8 cellular contexts compared by ENCODE assay signal in genomic region chr17:64448665-64449512, GRCh38. TPM values are rescaled to one million over a fixed set of nuclear protein-coding genes. Genes with fewer than 3 reads are reported as not detected.
DNase-seq lines count a peak whose midpoint lies in the region; ATAC-seq and TF ChIP-seq lines count a peak whose summit lies in the region.

A gene with protein sequence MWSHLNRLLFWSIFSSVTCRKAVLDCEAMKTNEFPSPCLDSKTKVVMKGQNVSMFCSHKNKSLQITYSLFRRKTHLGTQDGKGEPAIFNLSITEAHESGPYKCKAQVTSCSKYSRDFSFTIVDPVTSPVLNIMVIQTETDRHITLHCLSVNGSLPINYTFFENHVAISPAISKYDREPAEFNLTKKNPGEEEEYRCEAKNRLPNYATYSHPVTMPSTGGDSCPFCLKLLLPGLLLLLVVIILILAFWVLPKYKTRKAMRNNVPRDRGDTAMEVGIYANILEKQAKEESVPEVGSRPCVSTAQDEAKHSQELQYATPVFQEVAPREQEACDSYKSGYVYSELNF (plus strand): TSS chr17:64449115. CDS start chr17:64449169, 54 bp downstream.

- peak within 1 kb of the TSS; percentile 11; the same call in 1 of the 2 replicates for H3K4me3 ChIP-seq in WI38 (ENCODE audit: low read depth, low read length)
- peak within 1 kb of the TSS in 1 of 2 donors; percentile 0 for H3K4me3 ChIP-seq in right atrium auricular region

- ATAC-seq in HG03159 (IDR thresholded peaks at IDR 0.05; ENCODE audit: unreplicated experiment) (peak; percentile 68), GM19455 (IDR thresholded peaks at IDR 0.05; ENCODE audit: unreplicated experiment) (no peak), HG02870 (IDR thresholded peaks at IDR 0.05; ENCODE audit: unreplicated experiment) (no peak)

- no peaks in the 10 kb centered on the region for H3K9me3 ChIP-seq in right atrium auricular region

- no peaks in the 10 kb centered on the region for H3K27me3 ChIP-seq in right atrium auricular region

- H3K27ac ChIP-seq in right atrium auricular region: peak within 1 kb of the TSS; percentile 12 to 68

- no peaks in the 10 kb centered on the region for H3K4me1 ChIP-seq in right atrium auricular region

- DNase-seq in COLO829 (ENCODE audit: low spot score) (peak; percentile 55), right atrium auricular region (ENCODE audit: low spot score) (peak; percentile 69), NCI-H187 treated with DMSO at 0.1 percent for 48 hours (lab: John Stamatoyannopoulos, UW) (no peak)

- TF ChIP-seq CTCF in WI38 (IDR thresholded peaks at IDR 0.05; ENCODE audit: low read depth, low read length) (no peak), right atrium auricular region (IDR thresholded peaks at IDR 0.05) (no peak), subcutaneous adipose tissue (IDR thresholded peaks at IDR 0.05; ENCODE audit: low read depth) (no peak)

- no peaks in the 10 kb centered on the region for H3K36me3 ChIP-seq in right atrium auricular region

RNA-seq across cellular contexts. Expression of the gene that starts here (rescaled TPM):
- total RNA-seq in right atrium auricular region: 1 to 10 TPM; 2.4 to 5.0 TPM
- total RNA-seq in subcutaneous adipose tissue: 10 to 100 TPM in 3 of 4 donors, 1 to 10 TPM in 1; 9.9 to 39.6 (median 14.6) TPM
